1 cellular context compared by ENCODE assay signal in genomic region chrX:39909996-39910395, GRCh38.
TF ChIP-seq lines count a peak whose summit lies in the region.

No MANE protein-coding gene starts in this region.

TF ChIP-seq in H1, 55 proteins besides CTCF, POLR2A, EP300 and RAD21:
- TF ChIP-seq HDAC6 (IDR thresholded peaks at IDR 0.05; ENCODE audit: low read depth, low read length), result no peak
- no peak for TF ChIP-seq PHF8 (conservative IDR thresholded peaks at IDR 0.05; ENCODE audit: low read depth, low read length)
- no peak for TF ChIP-seq SIX5 (IDR thresholded peaks at IDR 0.05; ENCODE audit: low read depth, low read length)
